In genomic region chr9:18261143-18261542, GRCh38 we compare ENCODE assay signal across 1 cellular context.
TF ChIP-seq lines count a peak whose summit lies in the region.

No MANE protein-coding gene starts in this region.

TF ChIP-seq in SK-N-SH treated with all-trans-retinoic acid at 6 μM for 48 hours, 23 proteins besides CTCF, POLR2A, EP300 and RAD21 (continued from another document):
- no peak for TF ChIP-seq CREB5 (CRISPR knock-in tag; IDR thresholded peaks at IDR 0.05; ENCODE audit: low read depth)
- TF ChIP-seq ISL1 (CRISPR knock-in tag; IDR thresholded peaks at IDR 0.05): no peak
- no peak for TF ChIP-seq TSHZ2 (CRISPR knock-in tag; IDR thresholded peaks at IDR 0.05)
- no peak for TF ChIP-seq PATZ1 (CRISPR knock-in tag; IDR thresholded peaks at IDR 0.05; ENCODE audit: borderline replicate concordance)
